12 cellular contexts compared by ENCODE assay signal in genomic region chr10:30893208-30893607, GRCh38.
"Had no signal": no experiment of that assay in that cellular context is flagged by ENCODE, and none has a peak within 500 bp of the region (broad histone marks: within the 10 kb centered on the region; RNA-seq: fewer than 3 reads in every experiment).

No MANE protein-coding gene starts in this region.

- DNase-seq: activated CD4-positive, alpha-beta T cell treated with anti-CD3 and anti-CD28 coated beads, Interleukin-2, amount 10 ng/mL, durations not matched to agents 7 days and 5 days; activated CD4-positive, CD25-positive, alpha-beta regulatory T cell; activated naive CD4-positive, alpha-beta T cell treated with anti-CD3 and anti-CD28 coated beads, Interleukin-2, amount 10 ng/mL, durations not matched to agents 7 days and 5 days; activated T-cell treated with anti-CD3 and anti-CD28 coated beads for 4 hours; adrenal gland; body of pancreas; endodermal cell; lower lobe of right lung; naive B cell; right cardiac atrium; T-helper 2 cell; thyroid gland had no signal
